8 cellular contexts compared by ENCODE assay signal in the genomic region with DNA sequence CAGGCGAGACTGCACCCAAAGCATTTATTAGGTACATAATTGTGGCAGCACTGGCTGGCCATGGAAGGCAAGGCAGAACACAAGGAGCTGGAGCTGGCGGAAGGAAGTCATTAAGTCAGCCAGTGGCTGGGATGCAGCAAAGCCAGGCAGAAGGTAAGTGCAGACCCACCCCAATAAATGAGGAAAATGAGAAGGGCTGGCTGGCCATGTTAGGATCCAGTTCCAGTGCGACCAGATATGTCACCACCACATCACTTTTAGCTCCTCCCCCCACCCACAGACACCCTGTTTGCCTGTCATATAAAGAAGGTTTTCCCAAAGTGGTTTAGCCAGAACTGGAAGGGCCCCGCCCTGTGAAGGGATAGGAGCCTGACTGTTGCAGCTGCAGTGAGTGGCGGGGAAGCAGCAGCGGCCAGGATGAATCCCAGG. TPM values are rescaled to one million over a fixed set of nuclear protein-coding genes. Genes with fewer than 3 reads are reported as not detected.
DNase-seq lines count a peak whose midpoint lies in the region; ATAC-seq, FAIRE-seq and TF ChIP-seq lines count a peak whose summit lies in the region.

A gene (plus strand): TSS at position 328 of the 429 bp plus-strand sequence. CDS start 7,153 bp downstream, outside the sequence.

- peaks cover 10 to 17% of the 10 kb centered on the region in 2 donors for H3K4me1 ChIP-seq in kidney (ENCODE audit: control insufficient read depth in 1 of 2, insufficient read depth in 1 of 2, low read depth in 1 of 2, low read length in 2 of 2)

- intact Hi-C loops in T-helper 1 cell treated with Interleukin-12 subunit alpha and Interleukin-12 subunit beta and Interleukin-4 antibody, amounts not matched to agents 30 ng/mL and 1 ng/mL, for 36 hours (cut with micrococcal nuclease): loop anchor here (2.0 kb wide), 1 partner anchor 29 kb away; no protein-coding TSS in a partner anchor
- intact Hi-C loops in kidney (cut with DNase I): no loop called here

- H3K27ac ChIP-seq in kidney (ENCODE audit: low read depth in 2 of 2, low read length in 2 of 2) (peak within 1 kb of the TSS; percentile 64 to 82), substantia nigra (ENCODE audit: low read depth, low read length, poor library complexity, severe bottlenecking) (peak within 1 kb of the TSS; percentile 29)

- H3K4me3 ChIP-seq in kidney (ENCODE audit: low read length in 2 of 2): no peak within 1 kb of the TSS

- peak within 1 kb of the TSS in 1 of 2 donors; percentile 23 for H3K9ac ChIP-seq in kidney (ENCODE audit: low read length in 2 of 2)

- no peak for TF ChIP-seq CTCF in kidney (IDR thresholded peaks at IDR 0.05; ENCODE audit: borderline replicate concordance, extremely low read depth, insufficient read depth)

- H3K9me3 Mint-ChIP-seq in activated naive CD8-positive, alpha-beta T cell (ENCODE audit: low read depth): no peaks in the 10 kb centered on the region

- H3K27ac Mint-ChIP-seq in activated naive CD8-positive, alpha-beta T cell: peak within 1 kb of the TSS; percentile 91

- H3K27me3 Mint-ChIP-seq in activated naive CD8-positive, alpha-beta T cell: no peaks in the 10 kb centered on the region

- no peaks in the 10 kb centered on the region for H3K36me3 ChIP-seq in kidney (ENCODE audit: control insufficient read depth in 1 of 2, insufficient read depth in 2 of 2, low read length in 2 of 2)

- no peaks in the 10 kb centered on the region for H3K9me3 ChIP-seq in kidney (ENCODE audit: control insufficient read depth in 1 of 2, low read length in 2 of 2)

- peak within 1 kb of the TSS; percentile 91 for H3K4me3 Mint-ChIP-seq in activated naive CD8-positive, alpha-beta T cell

- DNase-seq in T-helper 1 cell (no peak), kidney (no peak), substantia nigra (lab: John Stamatoyannopoulos, UW) (no peak), 8988T (no peak)

- no peaks in the 10 kb centered on the region for H3K36me3 Mint-ChIP-seq in activated naive CD8-positive, alpha-beta T cell

- peaks cover 43% of the 10 kb centered on the region for H3K4me1 Mint-ChIP-seq in activated naive CD8-positive, alpha-beta T cell (ENCODE audit: low read depth)

- no peak for FAIRE-seq in kidney (lab: Jason Lieb, UNC)

- ATAC-seq in GM21825 (IDR thresholded peaks at IDR 0.05; ENCODE audit: unreplicated experiment) (no peak), HG03520 (IDR thresholded peaks at IDR 0.05; ENCODE audit: unreplicated experiment) (no peak)

RNA-seq across cellular contexts. Expression of the gene that starts here (rescaled TPM):
- total RNA-seq in T-helper 1 cell treated with Interleukin-12 subunit alpha and Interleukin-12 subunit beta and Interleukin-4 antibody, amounts not matched to agents 30 ng/mL and 1 ng/mL, for 36 hours: 933 and 935 TPM in 2 replicates
- 75.9 TPM for total RNA-seq in kidney
- 36.4 TPM for polyA plus RNA-seq in kidney (ENCODE audit: insufficient read depth, low read depth, low replicate concordance)

Comparison
In these comparisons a context has a peak if more than half of its experiments do, and no peak if none do; other contexts are left out.
1. RNA of the gene that starts here (total RNA-seq): 933 to 935 TPM in T-helper 1 cell treated with Interleukin-12 subunit alpha and Interleukin-12 subunit beta and Interleukin-4 antibody, amounts not matched to agents 30 ng/mL and 1 ng/mL, for 36 hours; 75.9 TPM in kidney (single experiment); every median in the first group is over 10 times any median in the second.